Comparison of ENCODE assay signal across 1 cellular context in the genomic region with DNA sequence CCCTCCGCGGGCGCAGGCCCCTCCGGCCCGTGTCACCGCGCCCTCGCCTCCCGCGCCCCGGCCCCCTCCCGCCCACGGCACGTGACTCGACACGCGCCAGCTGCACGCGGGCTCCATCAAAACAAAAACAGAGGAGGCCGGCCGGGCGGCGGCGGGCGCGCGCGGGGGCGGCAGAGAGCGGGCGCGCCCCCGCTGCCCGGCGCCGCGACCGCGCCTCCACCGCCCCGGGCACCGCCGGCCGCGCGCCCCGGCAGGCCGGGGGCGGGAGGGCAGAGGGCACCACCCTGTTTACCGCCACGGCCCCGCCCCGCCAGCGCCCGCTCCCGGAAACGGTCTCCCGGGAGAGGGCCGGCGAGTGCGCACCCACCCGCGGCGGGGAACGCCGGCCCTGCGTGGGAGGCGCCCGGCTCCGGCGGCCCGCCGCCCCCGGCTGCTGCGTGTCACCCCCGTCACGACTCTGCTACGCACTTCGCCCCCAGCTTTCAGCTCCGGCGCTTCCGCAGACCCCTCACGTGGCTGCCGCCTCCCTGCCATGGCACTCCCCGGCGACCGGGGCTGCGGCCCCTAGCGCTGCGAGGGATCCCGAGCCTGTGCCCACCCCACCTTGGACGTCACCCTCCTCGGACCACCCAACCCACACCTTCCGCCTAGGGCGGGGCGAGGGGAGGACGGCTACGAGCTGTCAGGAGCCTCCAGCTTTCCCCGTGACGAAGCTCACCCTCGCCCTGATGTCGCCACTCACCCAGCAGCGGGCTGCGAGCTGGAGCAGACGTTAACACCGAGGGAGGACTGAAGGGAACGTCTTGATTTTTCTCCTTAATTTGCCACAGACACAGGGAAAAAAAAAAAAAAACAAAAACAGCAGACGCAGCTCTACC.
TF ChIP-seq lines count a peak whose summit lies in the region.

No MANE protein-coding gene starts in this region.

TF ChIP-seq in GM12878, 131 proteins besides CTCF, POLR2A, EP300 and RAD21 (continued from another document and continues in another):
- TF ChIP-seq BRCA1 (IDR thresholded peaks at IDR 0.05; ENCODE audit: low read depth, low read length) (no peak), REST (IDR thresholded peaks at IDR 0.05; ENCODE audit: low read depth, low read length) (no peak), POU2F2 (IDR thresholded peaks at IDR 0.05; ENCODE audit: borderline replicate concordance, low read depth, low read length) (peak; percentile 17; the same call in 1 of the 3 replicates), GABPA (IDR thresholded peaks at IDR 0.05; ENCODE audit: low read depth) (no peak), TCF3 (IDR thresholded peaks at IDR 0.05; ENCODE audit: borderline replicate concordance, insufficient read depth, low read depth, low read length) (peak; percentile 77), SIN3A (IDR thresholded peaks at IDR 0.05; ENCODE audit: low read depth, low read length) (peak; percentile 66), TAF1 (IDR thresholded peaks at IDR 0.05; ENCODE audit: borderline replicate concordance, low read depth, low read length) (no peak), JUND (IDR thresholded peaks at IDR 0.05; ENCODE audit: low read depth, low read length) (0 out of 2 replicates have a peak, but pooled peaks have one; percentile 16), RELB (IDR thresholded peaks at IDR 0.05; ENCODE audit: low read depth) (peak; percentile 34; the same call in 1 of the 2 replicates), E4F1 (IDR thresholded peaks at IDR 0.05; ENCODE audit: borderline replicate concordance, partially characterized antibody) (peak; percentile 12), KDM1A (IDR thresholded peaks at IDR 0.05; ENCODE audit: borderline replicate concordance) (no peak), CEBPB (IDR thresholded peaks at IDR 0.05; ENCODE audit: borderline replicate concordance in 1 of 2, low read depth in 2 of 2, low read length in 2 of 2) (no peak), TARDBP (IDR thresholded peaks at IDR 0.05; ENCODE audit: borderline replicate concordance) (no peak), NRF1 (conservative IDR thresholded peaks at IDR 0.05; ENCODE audit: low read depth, low read length) (no peak), DPF2 (IDR thresholded peaks at IDR 0.05) (peak; percentile 96), BCL3 (IDR thresholded peaks at IDR 0.05; ENCODE audit: borderline replicate concordance, insufficient read depth, low read depth, low read length, poor library complexity, severe bottlenecking) (no peak)
- TF ChIP-seq, protein P1, sequence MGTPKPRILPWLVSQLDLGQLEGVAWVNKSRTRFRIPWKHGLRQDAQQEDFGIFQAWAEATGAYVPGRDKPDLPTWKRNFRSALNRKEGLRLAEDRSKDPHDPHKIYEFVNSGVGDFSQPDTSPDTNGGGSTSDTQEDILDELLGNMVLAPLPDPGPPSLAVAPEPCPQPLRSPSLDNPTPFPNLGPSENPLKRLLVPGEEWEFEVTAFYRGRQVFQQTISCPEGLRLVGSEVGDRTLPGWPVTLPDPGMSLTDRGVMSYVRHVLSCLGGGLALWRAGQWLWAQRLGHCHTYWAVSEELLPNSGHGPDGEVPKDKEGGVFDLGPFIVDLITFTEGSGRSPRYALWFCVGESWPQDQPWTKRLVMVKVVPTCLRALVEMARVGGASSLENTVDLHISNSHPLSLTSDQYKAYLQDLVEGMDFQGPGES (IDR thresholded peaks at IDR 0.05): peak; percentile 54; the same call in 1 of the 2 replicates
- TF ChIP-seq, protein P2, sequence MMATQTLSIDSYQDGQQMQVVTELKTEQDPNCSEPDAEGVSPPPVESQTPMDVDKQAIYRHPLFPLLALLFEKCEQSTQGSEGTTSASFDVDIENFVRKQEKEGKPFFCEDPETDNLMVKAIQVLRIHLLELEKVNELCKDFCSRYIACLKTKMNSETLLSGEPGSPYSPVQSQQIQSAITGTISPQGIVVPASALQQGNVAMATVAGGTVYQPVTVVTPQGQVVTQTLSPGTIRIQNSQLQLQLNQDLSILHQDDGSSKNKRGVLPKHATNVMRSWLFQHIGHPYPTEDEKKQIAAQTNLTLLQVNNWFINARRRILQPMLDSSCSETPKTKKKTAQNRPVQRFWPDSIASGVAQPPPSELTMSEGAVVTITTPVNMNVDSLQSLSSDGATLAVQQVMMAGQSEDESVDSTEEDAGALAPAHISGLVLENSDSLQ (IDR thresholded peaks at IDR 0.05): peak; percentile 64
- TF ChIP-seq, protein P3, sequence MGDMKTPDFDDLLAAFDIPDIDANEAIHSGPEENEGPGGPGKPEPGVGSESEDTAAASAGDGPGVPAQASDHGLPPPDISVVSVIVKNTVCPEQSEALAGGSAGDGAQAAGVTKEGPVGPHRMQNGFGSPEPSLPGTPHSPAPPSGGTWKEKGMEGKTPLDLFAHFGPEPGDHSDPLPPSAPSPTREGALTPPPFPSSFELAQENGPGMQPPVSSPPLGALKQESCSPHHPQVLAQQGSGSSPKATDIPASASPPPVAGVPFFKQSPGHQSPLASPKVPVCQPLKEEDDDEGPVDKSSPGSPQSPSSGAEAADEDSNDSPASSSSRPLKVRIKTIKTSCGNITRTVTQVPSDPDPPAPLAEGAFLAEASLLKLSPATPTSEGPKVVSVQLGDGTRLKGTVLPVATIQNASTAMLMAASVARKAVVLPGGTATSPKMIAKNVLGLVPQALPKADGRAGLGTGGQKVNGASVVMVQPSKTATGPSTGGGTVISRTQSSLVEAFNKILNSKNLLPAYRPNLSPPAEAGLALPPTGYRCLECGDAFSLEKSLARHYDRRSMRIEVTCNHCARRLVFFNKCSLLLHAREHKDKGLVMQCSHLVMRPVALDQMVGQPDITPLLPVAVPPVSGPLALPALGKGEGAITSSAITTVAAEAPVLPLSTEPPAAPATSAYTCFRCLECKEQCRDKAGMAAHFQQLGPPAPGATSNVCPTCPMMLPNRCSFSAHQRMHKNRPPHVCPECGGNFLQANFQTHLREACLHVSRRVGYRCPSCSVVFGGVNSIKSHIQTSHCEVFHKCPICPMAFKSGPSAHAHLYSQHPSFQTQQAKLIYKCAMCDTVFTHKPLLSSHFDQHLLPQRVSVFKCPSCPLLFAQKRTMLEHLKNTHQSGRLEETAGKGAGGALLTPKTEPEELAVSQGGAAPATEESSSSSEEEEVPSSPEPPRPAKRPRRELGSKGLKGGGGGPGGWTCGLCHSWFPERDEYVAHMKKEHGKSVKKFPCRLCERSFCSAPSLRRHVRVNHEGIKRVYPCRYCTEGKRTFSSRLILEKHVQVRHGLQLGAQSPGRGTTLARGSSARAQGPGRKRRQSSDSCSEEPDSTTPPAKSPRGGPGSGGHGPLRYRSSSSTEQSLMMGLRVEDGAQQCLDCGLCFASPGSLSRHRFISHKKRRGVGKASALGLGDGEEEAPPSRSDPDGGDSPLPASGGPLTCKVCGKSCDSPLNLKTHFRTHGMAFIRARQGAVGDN (IDR thresholded peaks at IDR 0.05): peak; percentile 61; the same call in 1 of the 2 replicates
- TF ChIP-seq, protein P4, sequence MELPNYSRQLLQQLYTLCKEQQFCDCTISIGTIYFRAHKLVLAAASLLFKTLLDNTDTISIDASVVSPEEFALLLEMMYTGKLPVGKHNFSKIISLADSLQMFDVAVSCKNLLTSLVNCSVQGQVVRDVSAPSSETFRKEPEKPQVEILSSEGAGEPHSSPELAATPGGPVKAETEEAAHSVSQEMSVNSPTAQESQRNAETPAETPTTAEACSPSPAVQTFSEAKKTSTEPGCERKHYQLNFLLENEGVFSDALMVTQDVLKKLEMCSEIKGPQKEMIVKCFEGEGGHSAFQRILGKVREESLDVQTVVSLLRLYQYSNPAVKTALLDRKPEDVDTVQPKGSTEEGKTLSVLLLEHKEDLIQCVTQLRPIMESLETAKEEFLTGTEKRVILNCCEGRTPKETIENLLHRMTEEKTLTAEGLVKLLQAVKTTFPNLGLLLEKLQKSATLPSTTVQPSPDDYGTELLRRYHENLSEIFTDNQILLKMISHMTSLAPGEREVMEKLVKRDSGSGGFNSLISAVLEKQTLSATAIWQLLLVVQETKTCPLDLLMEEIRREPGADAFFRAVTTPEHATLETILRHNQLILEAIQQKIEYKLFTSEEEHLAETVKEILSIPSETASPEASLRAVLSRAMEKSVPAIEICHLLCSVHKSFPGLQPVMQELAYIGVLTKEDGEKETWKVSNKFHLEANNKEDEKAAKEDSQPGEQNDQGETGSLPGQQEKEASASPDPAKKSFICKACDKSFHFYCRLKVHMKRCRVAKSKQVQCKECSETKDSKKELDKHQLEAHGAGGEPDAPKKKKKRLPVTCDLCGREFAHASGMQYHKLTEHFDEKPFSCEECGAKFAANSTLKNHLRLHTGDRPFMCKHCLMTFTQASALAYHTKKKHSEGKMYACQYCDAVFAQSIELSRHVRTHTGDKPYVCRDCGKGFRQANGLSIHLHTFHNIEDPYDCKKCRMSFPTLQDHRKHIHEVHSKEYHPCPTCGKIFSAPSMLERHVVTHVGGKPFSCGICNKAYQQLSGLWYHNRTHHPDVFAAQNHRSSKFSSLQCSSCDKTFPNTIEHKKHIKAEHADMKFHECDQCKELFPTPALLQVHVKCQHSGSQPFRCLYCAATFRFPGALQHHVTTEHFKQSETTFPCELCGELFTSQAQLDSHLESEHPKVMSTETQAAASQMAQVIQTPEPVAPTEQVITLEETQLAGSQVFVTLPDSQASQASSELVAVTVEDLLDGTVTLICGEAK (IDR thresholded peaks at IDR 0.05; ENCODE audit: borderline replicate concordance): no peak
- TF ChIP-seq, protein P5, sequence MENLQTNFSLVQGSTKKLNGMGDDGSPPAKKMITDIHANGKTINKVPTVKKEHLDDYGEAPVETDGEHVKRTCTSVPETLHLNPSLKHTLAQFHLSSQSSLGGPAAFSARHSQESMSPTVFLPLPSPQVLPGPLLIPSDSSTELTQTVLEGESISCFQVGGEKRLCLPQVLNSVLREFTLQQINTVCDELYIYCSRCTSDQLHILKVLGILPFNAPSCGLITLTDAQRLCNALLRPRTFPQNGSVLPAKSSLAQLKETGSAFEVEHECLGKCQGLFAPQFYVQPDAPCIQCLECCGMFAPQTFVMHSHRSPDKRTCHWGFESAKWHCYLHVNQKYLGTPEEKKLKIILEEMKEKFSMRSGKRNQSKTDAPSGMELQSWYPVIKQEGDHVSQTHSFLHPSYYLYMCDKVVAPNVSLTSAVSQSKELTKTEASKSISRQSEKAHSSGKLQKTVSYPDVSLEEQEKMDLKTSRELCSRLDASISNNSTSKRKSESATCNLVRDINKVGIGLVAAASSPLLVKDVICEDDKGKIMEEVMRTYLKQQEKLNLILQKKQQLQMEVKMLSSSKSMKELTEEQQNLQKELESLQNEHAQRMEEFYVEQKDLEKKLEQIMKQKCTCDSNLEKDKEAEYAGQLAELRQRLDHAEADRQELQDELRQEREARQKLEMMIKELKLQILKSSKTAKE (IDR thresholded peaks at IDR 0.05; ENCODE audit: low read depth, poor library complexity, severe bottlenecking): no peak
